Comparison of ENCODE assay signal across 18 cellular contexts in the genomic region with DNA sequence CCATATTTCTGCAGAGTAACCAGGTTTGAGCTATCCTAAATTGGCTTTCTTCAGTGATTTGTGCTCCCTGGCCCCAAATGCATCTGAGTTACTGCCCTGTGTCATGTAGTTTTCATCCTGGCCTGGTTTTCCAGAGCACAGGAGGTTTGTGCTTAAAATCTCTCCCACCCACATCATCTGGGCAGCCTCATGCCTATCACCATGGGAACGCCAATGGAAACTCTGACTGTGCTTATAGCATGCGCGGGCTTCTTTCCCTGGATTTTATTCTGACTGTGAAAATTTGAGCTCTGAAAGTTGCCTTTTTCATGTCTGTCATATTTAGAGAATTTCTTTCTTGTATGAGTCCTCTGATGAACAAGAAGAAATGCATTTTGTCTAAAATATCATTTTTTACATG. TPM values are rescaled to one million over a fixed set of nuclear protein-coding genes. Genes with fewer than 3 reads are reported as not detected.
DNase-seq lines count a peak whose midpoint lies in the region; ATAC-seq and TF ChIP-seq lines count a peak whose summit lies in the region.
"Had no signal": no experiment of that assay in that cellular context is flagged by ENCODE, and none has a peak within 500 bp of the region (broad histone marks: within the 10 kb centered on the region; RNA-seq: fewer than 3 reads in every experiment).

No MANE protein-coding gene starts in this region.

- H3K36me3 ChIP-seq in heart right ventricle (no peaks in the 10 kb centered on the region), aorta (ENCODE audit: control insufficient read depth in 1 of 2, insufficient read depth in 2 of 2, low read length in 1 of 2) (peaks cover 0 to 13% of the 10 kb centered on the region in 2 donors)

- H3K27ac ChIP-seq in heart right ventricle: no peak overlapping the region
- H3K27ac ChIP-seq in aorta (ENCODE audit: low read depth in 1 of 2, low read length in 2 of 2): peak overlapping the region in 1 of 2 donors; percentile 38

- H3K4me1 ChIP-seq in heart right ventricle (peaks cover 0 to 56% (median 0%) of the 10 kb centered on the region in 9 donors), aorta (ENCODE audit: control insufficient read depth in 1 of 2, insufficient read depth in 2 of 2, low read length in 2 of 2) (peaks cover 0 to 4% of the 10 kb centered on the region in 2 donors)

- H3K27me3 ChIP-seq in heart right ventricle: no peaks in the 10 kb centered on the region
- no peaks in the 10 kb centered on the region for H3K27me3 ChIP-seq in aorta (ENCODE audit: control insufficient read depth in 1 of 2, insufficient read depth in 2 of 2, low read length in 1 of 2)

- intact Hi-C loops in heart right ventricle (cut with DNase I): no loop called here
- intact Hi-C loops in Right ventricle myocardium inferior (cut with DNase I): no loop called here
- intact Hi-C loops in aorta (cut with DNase I): no loop called here

- 73 to 79% methylated on average over 3 of the region's 3 CpGs for WGBS in heart right ventricle, 2 donors
- WGBS in aorta, 2 donors: 1 to 6% methylated on average over 3 of the region's 3 CpGs

- H3K4me3 Mint-ChIP-seq in osteocyte (ENCODE audit: unreplicated experiment): no peak overlapping the region
- H3K4me3 Mint-ChIP-seq: CD8-positive, alpha-beta T cell; GM23338; IgD-negative memory B cell; immature natural killer cell; stimulated activated memory B cell treated with anti-CD40 and anti-IgM and Interleukin-4, amounts not matched to agents 10 μg/mL and 1 μg/mL and 100 μg/mL, for 72 hours had no signal

- peaks cover 31% of the 10 kb centered on the region for H3K4me1 Mint-ChIP-seq in osteocyte (ENCODE audit: unreplicated experiment)
- H3K4me1 Mint-ChIP-seq: immature natural killer cell had no signal

- H3K27ac Mint-ChIP-seq in osteocyte (ENCODE audit: unreplicated experiment): peak overlapping the region; percentile 64
- H3K27ac Mint-ChIP-seq: CD8-positive, alpha-beta T cell; GM23338; immature natural killer cell had no signal

- H3K36me3 Mint-ChIP-seq in osteocyte (ENCODE audit: unreplicated experiment): peaks cover 11% of the 10 kb centered on the region
- H3K36me3 Mint-ChIP-seq: CD8-positive, alpha-beta T cell; stimulated activated memory B cell treated with anti-CD40 and anti-IgM and Interleukin-4, amounts not matched to agents 10 μg/mL and 1 μg/mL and 100 μg/mL, for 72 hours had no signal

- DNase-seq in heart right ventricle (peak in 1 of 2 donors; percentile 38), Right ventricle myocardium inferior (ENCODE audit: missing footprints) (no peak), fibroblast of the aortic adventitia (ENCODE audit: low read depth) (peak; percentile 83), osteocyte (ENCODE audit: extremely low spot score, unreplicated experiment) (no peak), aorta (no peak), NCI-H345 treated with DMSO at 0.1 percent for 48 hours (lab: John Stamatoyannopoulos, UW; ENCODE audit: unreplicated experiment) (no peak), DMS53 treated with DMSO at 0.1 percent for 48 hours (lab: John Stamatoyannopoulos, UW; ENCODE audit: unreplicated experiment) (no peak)
- DNase-seq: CD8-positive, alpha-beta T cell; GDM1; immature natural killer cell had no signal

- H3K4me3 ChIP-seq in heart right ventricle: no peak overlapping the region
- H3K4me3 ChIP-seq in fibroblast of the aortic adventitia (ENCODE audit: low read depth, low read length): no peak overlapping the region
- no peak overlapping the region for H3K4me3 ChIP-seq in aorta (ENCODE audit: low read length in 2 of 2)
- H3K4me3 ChIP-seq: GM23338 had no signal

- H3K27me3 Mint-ChIP-seq in osteocyte (ENCODE audit: unreplicated experiment): no peaks in the 10 kb centered on the region
- H3K27me3 Mint-ChIP-seq: IgD-negative memory B cell; stimulated activated memory B cell treated with anti-CD40 and anti-IgM and Interleukin-4, amounts not matched to agents 10 μg/mL and 1 μg/mL and 100 μg/mL, for 72 hours had no signal

- ATAC-seq in heart right ventricle: peak in 5 of 8 donors; percentile 48 to 73 (median 68)
- no peak for ATAC-seq in Right ventricle myocardium inferior
- peak; percentile 76 for ATAC-seq in aorta (ENCODE audit: low FRiP score)
- ATAC-seq in GM21576 (IDR thresholded peaks at IDR 0.05; ENCODE audit: unreplicated experiment): no peak
- ATAC-seq: CD8-positive, alpha-beta T cell; esophagus mucosa; GM23338; stimulated activated memory B cell treated with anti-CD40 and anti-IgM and Interleukin-4, amounts not matched to agents 10 μg/mL and 1 μg/mL and 100 μg/mL, for 72 hours had no signal

- TF ChIP-seq CTCF in heart right ventricle (IDR thresholded peaks at IDR 0.05) (no peak), fibroblast of the aortic adventitia (IDR thresholded peaks at IDR 0.05; ENCODE audit: insufficient read depth, low read length) (no peak), osteocyte (IDR thresholded peaks at IDR 0.05) (no peak)

- H3K9me3 ChIP-seq in heart right ventricle (no peaks in the 10 kb centered on the region), aorta (ENCODE audit: control insufficient read depth, low read length) (no peaks in the 10 kb centered on the region)

- no peaks in the 10 kb centered on the region for H3K9me3 Mint-ChIP-seq in osteocyte (ENCODE audit: unreplicated experiment)
- H3K9me3 Mint-ChIP-seq: CD8-positive, alpha-beta T cell; GM23338; stimulated activated memory B cell treated with anti-CD40 and anti-IgM and Interleukin-4, amounts not matched to agents 10 μg/mL and 1 μg/mL and 100 μg/mL, for 72 hours had no signal

RNA-seq across cellular contexts. Expression of a gene that starts 55.3 kb away (rescaled TPM):
- 1 to 10 TPM; 2.5 to 8.3 (median 5.3) TPM for total RNA-seq in heart right ventricle
- polyA plus RNA-seq in heart right ventricle: 1 to 10 TPM; 4.2 to 4.6 TPM
- total RNA-seq in Right ventricle myocardium inferior: 5.9 TPM
- total RNA-seq in fibroblast of the aortic adventitia (ENCODE audit: low replicate concordance): 17.6 and 32.0 TPM in 2 replicates
- total RNA-seq in osteocyte: 22.2 and 24.0 TPM in 2 replicates
- total RNA-seq in aorta: 100 to 1,000 TPM; 189 to 518 TPM
- 100 to 1,000 TPM in 1 of 2 donors, 10 to 100 TPM in 1; 92.3 to 135 TPM for polyA plus RNA-seq in aorta
- total RNA-seq: activated CD8-positive, alpha-beta memory T cell treated with anti-CD3 and anti-CD28 coated beads for 36 hours; CD8-positive, alpha-beta T cell; NCI-H460; OCI-LY7 had no signal

Comparison
In these comparisons a context has a peak if more than half of its experiments do, and no peak if none do; other contexts are left out.
1. ATAC-seq: peak in heart right ventricle (5 of 8) and aorta (single experiment); none in Right ventricle myocardium inferior (single experiment) and GM21576 (single experiment).